ENCODE assay signal across 23 cellular contexts in the genomic region with DNA sequence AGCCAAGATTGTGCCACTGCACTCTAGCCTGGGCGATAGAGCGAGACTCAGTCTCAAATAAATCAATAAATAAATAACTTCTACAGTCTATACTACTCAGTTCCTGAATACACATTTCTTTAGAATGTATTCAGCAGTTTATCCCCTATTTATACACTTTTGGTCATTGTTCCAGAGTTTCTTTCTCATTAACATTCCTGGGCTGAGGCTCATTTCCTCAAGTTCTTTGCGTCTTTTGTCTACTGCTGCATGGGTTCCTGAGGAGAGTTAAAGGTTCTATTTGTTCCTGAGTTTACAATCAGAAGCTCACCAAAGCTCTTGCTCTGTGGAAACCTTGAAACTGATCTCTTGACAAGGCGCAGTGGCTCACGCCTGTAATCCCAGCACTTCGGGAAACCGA. TPM values are rescaled to one million over a fixed set of nuclear protein-coding genes. Genes with fewer than 3 reads are reported as not detected.
A peak's percentile ranks its signal among the peaks of the same experiment; 100 is the strongest.
DNase-seq lines count a peak whose midpoint lies in the region; ATAC-seq, FAIRE-seq and TF ChIP-seq lines count a peak whose summit lies in the region.
"Had no signal": no experiment of that assay in that cellular context is flagged by ENCODE, and none has a peak within 500 bp of the region (broad histone marks: within the 10 kb centered on the region; RNA-seq: fewer than 3 reads in every experiment).

No MANE protein-coding gene starts in this region.

- no peak for FAIRE-seq in astrocyte (lab: Jason Lieb, UNC)
- FAIRE-seq: A549, GM12891 had no signal

- no peaks in the 10 kb centered on the region for H3K36me3 ChIP-seq in HAP-1 (replicated peaks)
- no peaks in the 10 kb centered on the region for H3K36me3 ChIP-seq in astrocyte (ENCODE audit: insufficient read depth, low read length)
- H3K36me3 ChIP-seq in mucosa of descending colon (ENCODE audit: low read depth): no peaks in the 10 kb centered on the region

- H3K9me3 Mint-ChIP-seq in astrocyte (ENCODE audit: unreplicated experiment): no peaks in the 10 kb centered on the region
- H3K9me3 Mint-ChIP-seq: activated naive CD4-positive, alpha-beta T cell treated with anti-CD3 and anti-CD28 coated beads, Interleukin-2, amount 50 U/mL, for 72 hours; stimulated activated naive CD8-positive, alpha-beta T cell treated with anti-CD3 and anti-CD28 coated beads, Interleukin-15, Interleukin-2, amounts not matched to agents 100 ng/mL and 50 ng/mL, for 24 hours had no signal

- ATAC-seq in mucosa of descending colon: no peak
- ATAC-seq: A549; activated naive CD4-positive, alpha-beta T cell treated with anti-CD3 and anti-CD28 coated beads, Interleukin-2, amount 50 U/mL, for 72 hours had no signal

- H3K4me2 ChIP-seq in astrocyte (ENCODE audit: low read length): peak overlapping the region; percentile 10
- H3K4me2 ChIP-seq: A549 had no signal

- DNase-seq in A172 (ENCODE audit: low spot score) (peak; percentile 68), HAP-1 (ENCODE audit: low spot score in 2 of 2) (peak; percentile 14 to 41), astrocyte (ENCODE audit: low read depth) (peak; percentile 87), foreskin melanocyte (peak; percentile 77), mucosa of descending colon (no peak), RWPE1 (ENCODE audit: low spot score) (no peak), amygdala (lab: John Stamatoyannopoulos, UW) (no peak)
- no peak for DNase-seq in NK-92 treated with Interleukin-12 subunit alpha and Interleukin-12 subunit beta, amount 100 ng/mL, for 24 hours (lab: John Stamatoyannopoulos, UW)
- DNase-seq: activated CD4-positive, alpha-beta T cell treated with anti-CD3 and anti-CD28 coated beads, Interleukin-2, amount 50 U/mL, for 1 hour; activated T-cell treated with anti-CD3 and anti-CD28 coated beads, Interleukin-2, amount 50 U/mL, for 1 hour; CD8-positive, alpha-beta memory T cell; central memory CD4-positive, alpha-beta T cell; effector CD8-positive, alpha-beta T cell; H7; immature natural killer cell; mesendoderm; MG63; NCI-H187 treated with DMSO at 0.1 percent for 48 hours; right cardiac atrium had no signal

- no peaks in the 10 kb centered on the region for H4K20me1 ChIP-seq in astrocyte (ENCODE audit: insufficient read depth, low read length)

- H3K36me3 Mint-ChIP-seq in astrocyte (ENCODE audit: low read depth, unreplicated experiment): no peaks in the 10 kb centered on the region
- H3K36me3 Mint-ChIP-seq: activated naive CD4-positive, alpha-beta T cell treated with anti-CD3 and anti-CD28 coated beads, Interleukin-2, amount 50 U/mL, for 72 hours; CD8-positive, alpha-beta memory T cell; immature natural killer cell had no signal

- CTCF ChIA-PET in RWPE1 (lab: Yijun Ruan, JAX): interaction anchor here (0.7 kb wide), 1 partner anchor 138 kb away, joined by 4 read pairs; no protein-coding TSS in a partner anchor

- H2AFZ ChIP-seq in astrocyte (ENCODE audit: low read depth, low read length): no peak overlapping the region

- no peaks in the 10 kb centered on the region for H3K79me2 ChIP-seq in astrocyte (ENCODE audit: insufficient read depth, low read length)

- peak overlapping the region; percentile 54 for H3K27ac ChIP-seq in astrocyte (ENCODE audit: low read depth, low read length)
- no peak overlapping the region for H3K27ac ChIP-seq in RWPE1
- H3K27ac ChIP-seq: A549 had no signal

- H3K27me3 ChIP-seq in HAP-1 (ENCODE audit: low read depth) (no peaks in the 10 kb centered on the region), astrocyte (ENCODE audit: insufficient read depth, low read length) (no peaks in the 10 kb centered on the region)
- H3K27me3 ChIP-seq: MG63 had no signal

- no peak for TF ChIP-seq CTCF in astrocyte (IDR thresholded peaks at IDR 0.05; ENCODE audit: insufficient read depth, low read depth, low read length)
- TF ChIP-seq CTCF in mucosa of descending colon (IDR thresholded peaks at IDR 0.05): no peak
- no peak for TF ChIP-seq CTCF in RWPE1 (conservative IDR thresholded peaks at IDR 0.05; ENCODE audit: low read depth)

- H3K4me1 ChIP-seq in HAP-1 (no peaks in the 10 kb centered on the region), astrocyte (ENCODE audit: insufficient read depth, low read length) (peaks cover 20% of the 10 kb centered on the region), mucosa of descending colon (ENCODE audit: low read depth) (no peaks in the 10 kb centered on the region)
- H3K4me1 ChIP-seq: A549 had no signal

- no peak overlapping the region for H3K4me3 Mint-ChIP-seq in astrocyte (ENCODE audit: unreplicated experiment)
- H3K4me3 Mint-ChIP-seq: CD8-positive, alpha-beta memory T cell; immature natural killer cell; stimulated activated naive CD8-positive, alpha-beta T cell treated with anti-CD3 and anti-CD28 coated beads, Interleukin-15, Interleukin-2, amounts not matched to agents 100 ng/mL and 50 ng/mL, for 24 hours had no signal

- in situ Hi-C loops in HAP-1 (cut with MboI; ENCODE audit: low sequenced_read_pairs): no loop called here

- no peaks in the 10 kb centered on the region for H3K9me3 ChIP-seq in HAP-1
- no peaks in the 10 kb centered on the region for H3K9me3 ChIP-seq in astrocyte (ENCODE audit: insufficient read depth, low read depth, low read length)
- H3K9me3 ChIP-seq in mucosa of descending colon: no peaks in the 10 kb centered on the region
- H3K9me3 ChIP-seq: A549, MG63 had no signal

- intact Hi-C loops in mucosa of descending colon (cut with DNase I, micrococcal nuclease): no loop called here

- H3K27ac Mint-ChIP-seq in astrocyte (ENCODE audit: unreplicated experiment): no peak overlapping the region
- H3K27ac Mint-ChIP-seq: activated naive CD4-positive, alpha-beta T cell treated with anti-CD3 and anti-CD28 coated beads, Interleukin-2, amount 50 U/mL, for 72 hours; CD8-positive, alpha-beta memory T cell; immature natural killer cell; stimulated activated naive CD8-positive, alpha-beta T cell treated with anti-CD3 and anti-CD28 coated beads, Interleukin-15, Interleukin-2, amounts not matched to agents 100 ng/mL and 50 ng/mL, for 24 hours had no signal

- no peak overlapping the region for H3K9ac ChIP-seq in astrocyte (ENCODE audit: low read length)

- H3K4me3 ChIP-seq in HAP-1 (no peak overlapping the region), astrocyte (ENCODE audit: insufficient read depth, low read depth, low read length) (no peak overlapping the region), mucosa of descending colon (no peak overlapping the region)
- H3K4me3 ChIP-seq: A549, MG63 had no signal

- peaks cover 10% of the 10 kb centered on the region for H3K4me1 Mint-ChIP-seq in astrocyte (ENCODE audit: low read depth, unreplicated experiment)
- H3K4me1 Mint-ChIP-seq: CD8-positive, alpha-beta memory T cell; immature natural killer cell had no signal

- POLR2A ChIA-PET in RWPE1 (lab: Yijun Ruan, JAX; ENCODE audit: low non-redundant PET): no interaction called here

- no peaks in the 10 kb centered on the region for H3K27me3 Mint-ChIP-seq in astrocyte (ENCODE audit: low read depth, unreplicated experiment)
- H3K27me3 Mint-ChIP-seq: stimulated activated naive CD8-positive, alpha-beta T cell treated with anti-CD3 and anti-CD28 coated beads, Interleukin-15, Interleukin-2, amounts not matched to agents 100 ng/mL and 50 ng/mL, for 24 hours had no signal

RNA-seq across cellular contexts. Expression of a gene that starts 37.7 kb away (rescaled TPM):
- 6.8 and 7.1 TPM in 2 replicates for total RNA-seq in A172 (2014; rRNA removed; shearing (Covaris generic))
- total RNA-seq in astrocyte (13.3 and 15.5 TPM in 2 replicates), mucosa of descending colon (10 to 100 TPM; 20.5 to 47.3 (median 22.9) TPM)

Comparison
In these comparisons a context has a peak if more than half of its experiments do, and no peak if none do; other contexts are left out.
1. DNase-seq: peak in A172 (single experiment), HAP-1 (2 of 2), astrocyte (single experiment) and foreskin melanocyte (single experiment); none in mucosa of descending colon (0 of 3), RWPE1 (single experiment), NK-92 treated with Interleukin-12 subunit alpha and Interleukin-12 subunit beta, amount 100 ng/mL, for 24 hours (single experiment) and amygdala (0 of 56).